In the genomic region with DNA sequence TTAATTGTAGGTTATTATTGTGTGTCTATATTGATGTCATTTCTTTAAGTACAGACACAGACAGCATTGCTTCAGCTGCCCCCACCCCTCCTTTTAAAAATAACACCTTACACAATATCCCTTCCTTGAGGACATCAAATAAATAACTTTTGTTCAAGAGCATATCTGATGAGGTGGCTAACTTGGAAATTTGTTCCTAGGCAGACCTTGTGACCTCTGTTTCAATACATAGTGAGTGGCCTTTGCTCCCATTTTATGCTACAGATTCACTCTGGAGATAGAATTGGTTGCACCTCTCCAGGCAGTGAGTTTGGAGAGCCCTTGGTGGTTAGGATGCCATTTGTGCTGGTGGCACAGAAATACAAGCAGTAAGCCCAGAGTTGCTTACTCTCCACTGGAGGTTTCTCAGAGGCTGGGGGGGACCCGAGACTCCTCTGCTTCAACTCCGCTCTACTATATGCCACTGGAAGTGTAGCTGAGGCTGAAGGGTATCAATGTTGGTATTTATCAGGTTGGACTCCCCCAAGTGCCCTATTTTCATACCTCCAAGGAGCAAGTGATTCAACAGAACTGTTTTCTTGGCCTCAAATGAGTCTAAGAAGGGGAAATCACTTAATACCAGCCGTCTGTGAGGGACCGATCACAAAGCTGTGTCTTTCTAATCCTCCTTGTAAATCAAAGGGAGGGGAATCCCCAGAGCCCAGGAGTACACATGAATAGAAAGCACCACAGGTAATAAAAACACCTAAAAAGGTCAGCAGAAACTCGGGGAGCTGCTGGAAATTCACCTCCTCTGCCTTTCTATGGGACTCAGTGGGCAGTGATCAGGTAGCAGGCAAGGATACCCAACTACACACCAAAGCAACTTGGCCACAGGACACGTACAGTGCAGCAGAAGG, we compare ENCODE assay signal across 8 cellular contexts.
DNase-seq lines count a peak whose midpoint lies in the region; ATAC-seq and TF ChIP-seq lines count a peak whose summit lies in the region.

No MANE protein-coding gene starts in this region.

- peak overlapping the region; percentile 52 for H3K27ac ChIP-seq in CD8-positive, alpha-beta memory T cell (ENCODE audit: low read depth, low read length)
- peak overlapping the region; percentile 90 for H3K27ac ChIP-seq in OCI-LY3 (ENCODE audit: low read length)

- peak overlapping the region; percentile 66; the same call in 1 of the 2 replicates for H3K9ac ChIP-seq in OCI-LY3 (ENCODE audit: low read length)

- TF ChIP-seq CTCF in OCI-LY3 (IDR thresholded peaks at IDR 0.05; ENCODE audit: low read depth, low read length) = no peak

- no peaks in the 10 kb centered on the region for H3K9me3 ChIP-seq in CD8-positive, alpha-beta memory T cell (ENCODE audit: low read length)
- no peaks in the 10 kb centered on the region; the same call in 1 of the 2 replicates for H3K9me3 ChIP-seq in OCI-LY3 (ENCODE audit: insufficient read depth, low read length)

- H3K27me3 Mint-ChIP-seq in CD8-positive, alpha-beta memory T cell = no peaks in the 10 kb centered on the region

- peaks cover 66% of the 10 kb centered on the region for H3K4me1 ChIP-seq in CD8-positive, alpha-beta memory T cell (ENCODE audit: insufficient read depth, low read length)
- peaks cover 87% of the 10 kb centered on the region for H3K4me1 ChIP-seq in OCI-LY3 (ENCODE audit: low read length)

- peak; percentile 22 for ATAC-seq in GM21529 (IDR thresholded peaks at IDR 0.05; ENCODE audit: unreplicated experiment)

- H3K4me2 ChIP-seq in OCI-LY3 (ENCODE audit: low read length) = peak overlapping the region; percentile 69

- H3K4me3 Mint-ChIP-seq in CD8-positive, alpha-beta memory T cell = peak overlapping the region; percentile 21 to 78 (median 65)

- POLR2A ChIA-PET in CD8-positive, alpha-beta memory T cell (lab: Charles Lee) = interaction anchor here (0.6 to 2.5 kb wide), 9 partner anchors 225 to 533 kb away, joined by 3 to 18 read pairs (median 8); a partner anchor contains a TSS

- H3K79me2 ChIP-seq in OCI-LY3 (ENCODE audit: low read length) = no peaks in the 10 kb centered on the region; the same call in 1 of the 2 replicates

- peak overlapping the region; percentile 89 to 97 (median 94) for H3K27ac Mint-ChIP-seq in CD8-positive, alpha-beta memory T cell

- peaks cover 0 to 3% (median 0%) of the 10 kb centered on the region in 3 donors for H3K36me3 Mint-ChIP-seq in CD8-positive, alpha-beta memory T cell

- H4K20me1 ChIP-seq in OCI-LY3 (ENCODE audit: insufficient read depth, low read length) = no peaks in the 10 kb centered on the region

- no peak overlapping the region for H2AFZ ChIP-seq in OCI-LY3 (ENCODE audit: low read depth, low read length)

- DNase-seq in CD8-positive, alpha-beta memory T cell = peak in 4 of 5 donors; percentile 18 to 62 (median 49)
- peak; percentile 4 for DNase-seq in effector CD8-positive, alpha-beta T cell (lab: John Stamatoyannopoulos, UW)
- no peak for DNase-seq in AG08396 (ENCODE audit: low spot score)
- DNase-seq in NCI-H128 (lab: John Stamatoyannopoulos, UW; ENCODE audit: unreplicated experiment) = no peak
- no peak for DNase-seq in EL
- DNase-seq in CD1c-positive myeloid dendritic cell (ENCODE audit: extremely low spot score) = no peak

- no peaks in the 10 kb centered on the region for H3K9me3 Mint-ChIP-seq in CD8-positive, alpha-beta memory T cell

- CTCF ChIA-PET in CD8-positive, alpha-beta memory T cell (lab: Charles Lee) = interaction anchor here (0.7 to 4.3 kb wide), 10 partner anchors 9 to 534 kb away, joined by 3 to 39 read pairs (median 4); no protein-coding TSS in a partner anchor

- peak overlapping the region; percentile 3 for H3K4me3 ChIP-seq in CD8-positive, alpha-beta memory T cell (ENCODE audit: low read length)
- peak overlapping the region; percentile 28 for H3K4me3 ChIP-seq in OCI-LY3 (ENCODE audit: low read length)

- peaks cover 63 to 69% (median 64%) of the 10 kb centered on the region in 3 donors for H3K4me1 Mint-ChIP-seq in CD8-positive, alpha-beta memory T cell

- no peaks in the 10 kb centered on the region for H3K36me3 ChIP-seq in CD8-positive, alpha-beta memory T cell (ENCODE audit: insufficient read depth, low read length)
- no peaks in the 10 kb centered on the region for H3K36me3 ChIP-seq in OCI-LY3 (replicated peaks; ENCODE audit: low read depth, low read length)

- H3K27me3 ChIP-seq in CD8-positive, alpha-beta memory T cell (ENCODE audit: insufficient read depth, low read length, poor library complexity, severe bottlenecking) = no peaks in the 10 kb centered on the region
- no peaks in the 10 kb centered on the region for H3K27me3 ChIP-seq in OCI-LY3 (ENCODE audit: low read depth, low read length)

Comparison
In these comparisons a context has a peak if more than half of its experiments do, and no peak if none do; other contexts are left out.
1. DNase-seq: peak in CD8-positive, alpha-beta memory T cell (4 of 5) and effector CD8-positive, alpha-beta T cell (single experiment); none in AG08396 (single experiment), NCI-H128 (single experiment), EL (single experiment) and CD1c-positive myeloid dendritic cell (single experiment).